13 cellular contexts compared by ENCODE assay signal in the genomic region with DNA sequence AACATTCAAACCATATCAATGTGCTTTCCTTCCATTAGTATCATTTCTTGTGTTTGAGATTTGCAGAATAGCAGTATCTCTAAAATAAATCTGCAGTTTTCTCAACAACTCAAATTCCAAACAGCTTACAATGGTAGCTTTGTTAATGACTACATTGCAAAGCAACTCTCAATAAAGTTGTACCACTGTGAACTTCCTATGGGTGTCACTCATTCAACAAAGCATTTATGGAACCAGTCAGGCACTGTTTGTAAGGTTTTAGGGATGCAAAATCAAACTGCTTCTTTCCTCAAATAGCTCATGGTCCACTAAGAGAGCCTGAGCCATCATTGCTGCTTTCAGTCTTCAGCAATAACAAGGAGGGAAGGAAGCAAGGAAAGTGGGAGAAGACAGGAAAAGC.
DNase-seq lines count a peak whose midpoint lies in the region; ATAC-seq lines count a peak whose summit lies in the region.
"Had no signal": no experiment of that assay in that cellular context is flagged by ENCODE, and none has a peak within 500 bp of the region (broad histone marks: within the 10 kb centered on the region; RNA-seq: fewer than 3 reads in every experiment).

No MANE protein-coding gene starts in this region.

- H3K36me3 ChIP-seq in GM23248 (ENCODE audit: low read depth) = no peaks in the 10 kb centered on the region
- H3K36me3 ChIP-seq: upper lobe of right lung had no signal

- no peaks in the 10 kb centered on the region for H3K9me3 ChIP-seq in GM23248 (ENCODE audit: low read depth)
- H3K9me3 ChIP-seq: upper lobe of right lung had no signal

- H3K9me2 ChIP-seq in GM23248 (ENCODE audit: insufficient read depth) = no peaks in the 10 kb centered on the region

- DNase-seq in AG08395 (ENCODE audit: low spot score) = peak; percentile 16
- DNase-seq in GM23248 = peak; percentile 59
- DNase-seq in amniotic epithelial cell (ENCODE audit: low read depth) = peak; percentile 39
- DNase-seq in kidney tubule cell (ENCODE audit: low spot score) = peak; percentile 35
- no peak for DNase-seq in stimulated activated CD4-positive, alpha-beta T cell treated with anti-CD3 and anti-CD28 coated beads, Interleukin-2, amount 100 ng/mL, for 48 hours
- DNase-seq in cerebellar cortex (ENCODE audit: low spot score) = no peak
- no peak for DNase-seq in NCI-H1092 treated with DMSO at 0.1 percent for 48 hours (lab: John Stamatoyannopoulos, UW)
- DNase-seq: activated naive CD8-positive, alpha-beta T cell treated with anti-CD3 and anti-CD28 coated beads, Interleukin-2, amount 10 ng/mL, durations not matched to agents 7 days and 5 days; cortex of kidney; occipital lobe; SHP77 treated with DMSO at 0.1 percent for 48 hours; upper lobe of right lung had no signal

- no peak overlapping the region for H2AFZ ChIP-seq in GM23248

- H3K27me3 ChIP-seq in GM23248 (replicated peaks; ENCODE audit: insufficient read depth) = no peaks in the 10 kb centered on the region
- H3K27me3 ChIP-seq: upper lobe of right lung had no signal

- no peak overlapping the region for H3K9ac ChIP-seq in GM23248

- H3K79me2 ChIP-seq in GM23248 (ENCODE audit: insufficient read depth) = no peaks in the 10 kb centered on the region

- no peak overlapping the region for H3K4me3 ChIP-seq in GM23248
- H3K4me3 ChIP-seq: upper lobe of right lung had no signal

- in situ Hi-C loops in GM23248 (cut with MboI) = no loop called here

- no peaks in the 10 kb centered on the region for H4K20me1 ChIP-seq in GM23248 (ENCODE audit: insufficient read depth)

- peaks cover 38% of the 10 kb centered on the region for H3K4me1 ChIP-seq in GM23248 (ENCODE audit: insufficient read depth)

- H3F3A ChIP-seq in GM23248 (ENCODE audit: insufficient read depth) = peaks cover 52% of the 10 kb centered on the region

- no peak overlapping the region for H3K4me2 ChIP-seq in GM23248 (ENCODE audit: unreplicated experiment)

- no peak for ATAC-seq in HG03039 (IDR thresholded peaks at IDR 0.05; ENCODE audit: unreplicated experiment)

- peak overlapping the region; percentile 17; the same call in 1 of the 2 replicates for H3K27ac ChIP-seq in GM23248
- H3K27ac ChIP-seq: upper lobe of right lung had no signal

Comparison
In these comparisons a context has a peak if more than half of its experiments do, and no peak if none do; other contexts are left out.
1. DNase-seq: peak in AG08395 (single experiment), GM23248 (single experiment), amniotic epithelial cell (single experiment) and kidney tubule cell (single experiment); none in stimulated activated CD4-positive, alpha-beta T cell treated with anti-CD3 and anti-CD28 coated beads, Interleukin-2, amount 100 ng/mL, for 48 hours (0 of 2), cerebellar cortex (single experiment) and NCI-H1092 treated with DMSO at 0.1 percent for 48 hours (single experiment).